In genomic region chr9:124216474-124217176, GRCh38 we compare ENCODE assay signal across 8 cellular contexts. TPM values are rescaled to one million over a fixed set of nuclear protein-coding genes. Genes with fewer than 3 reads are reported as not detected.
DNase-seq lines count a peak whose midpoint lies in the region; TF ChIP-seq lines count a peak whose summit lies in the region.

No MANE protein-coding gene starts in this region.

- no peaks in the 10 kb centered on the region for H3K79me2 ChIP-seq in OCI-LY3 (ENCODE audit: low read length)

- H3K27ac ChIP-seq in OCI-LY3 (ENCODE audit: low read length) (peak overlapping the region; percentile 93), neutrophil (peak overlapping the region; percentile 96), uterus (no peak overlapping the region)

- H3K27me3 ChIP-seq in OCI-LY3 (ENCODE audit: low read depth, low read length) (no peaks in the 10 kb centered on the region), neutrophil (no peaks in the 10 kb centered on the region), uterus (no peaks in the 10 kb centered on the region)

- no peak overlapping the region; the same call in 1 of the 2 replicates for H2AFZ ChIP-seq in OCI-LY3 (ENCODE audit: low read depth, low read length)

- H3K9me3 ChIP-seq in OCI-LY3 (ENCODE audit: insufficient read depth, low read length) (no peaks in the 10 kb centered on the region), neutrophil (no peaks in the 10 kb centered on the region), uterus (no peaks in the 10 kb centered on the region)

- H3K4me1 ChIP-seq in OCI-LY3 (ENCODE audit: low read length) (peaks cover 85% of the 10 kb centered on the region), neutrophil (ENCODE audit: control insufficient read depth in 1 of 2, insufficient read depth in 1 of 2, low read depth in 1 of 2, low read length in 1 of 2) (peaks cover 87 to 88% of the 10 kb centered on the region in 2 experiments), uterus (no peaks in the 10 kb centered on the region)

- H3K36me3 Mint-ChIP-seq in activated naive CD4-positive, alpha-beta T cell treated with anti-CD3 and anti-CD28 coated beads, Interleukin-2, amount 50 U/mL, for 24 hours, result no peaks in the 10 kb centered on the region
- no peaks in the 10 kb centered on the region for H3K36me3 Mint-ChIP-seq in Calu3 (ENCODE audit: insufficient read depth, unreplicated experiment)

- H3K36me3 ChIP-seq in OCI-LY3 (replicated peaks; ENCODE audit: low read depth, low read length) (no peaks in the 10 kb centered on the region), neutrophil (no peaks in the 10 kb centered on the region), uterus (no peaks in the 10 kb centered on the region)

- no peaks in the 10 kb centered on the region for H3K9me3 Mint-ChIP-seq in activated naive CD4-positive, alpha-beta T cell treated with anti-CD3 and anti-CD28 coated beads, Interleukin-2, amount 50 U/mL, for 24 hours
- peaks cover 3% of the 10 kb centered on the region for H3K9me3 Mint-ChIP-seq in Calu3 (ENCODE audit: low read depth, unreplicated experiment)

- CTCF ChIA-PET in Calu3 (lab: Charles Lee), result no interaction called here

- DNase-seq in GM20000 (ENCODE audit: low spot score) (peak; percentile 40), SHP77 (lab: John Stamatoyannopoulos, UW) (no peak), Calu3 (no peak), kidney tubule cell (ENCODE audit: low spot score) (no peak), uterus (no peak)

- H3K4me3 ChIP-seq in OCI-LY3 (ENCODE audit: low read length) (peak overlapping the region; percentile 51), neutrophil (ENCODE audit: low read depth in 1 of 2, low read length in 1 of 2) (peak overlapping the region; percentile 42 to 64), uterus (no peak overlapping the region)

- peak overlapping the region; percentile 81 for H3K4me2 ChIP-seq in OCI-LY3 (ENCODE audit: low read length)

- no peak for TF ChIP-seq CTCF in GM20000 (IDR thresholded peaks at IDR 0.05; ENCODE audit: extremely low read depth, missing control alignments)
- TF ChIP-seq CTCF in OCI-LY3 (IDR thresholded peaks at IDR 0.05; ENCODE audit: low read depth, low read length), result no peak
- TF ChIP-seq CTCF in neutrophil (IDR thresholded peaks at IDR 0.05), result no peak
- TF ChIP-seq CTCF in Calu3 (IDR thresholded peaks at IDR 0.05; ENCODE audit: unreplicated experiment), result no peak
- no peak for TF ChIP-seq CTCF in uterus (IDR thresholded peaks at IDR 0.05)

- peak overlapping the region; percentile 77 for H3K9ac ChIP-seq in OCI-LY3 (ENCODE audit: low read length)

- intact Hi-C loops in Calu3 (cut with micrococcal nuclease; ENCODE audit: unreplicated experiment), result no loop called here
- intact Hi-C loops in uterus (cut with DNase I; ENCODE audit: low total_unique reads), result no loop called here

- BruUV-seq in Calu3 (replicated peaks; lab: Mats Ljungman, UMichigan), result no TSS peak

- H4K20me1 ChIP-seq in OCI-LY3 (ENCODE audit: insufficient read depth, low read length), result no peaks in the 10 kb centered on the region

- H3K27ac Mint-ChIP-seq in activated naive CD4-positive, alpha-beta T cell treated with anti-CD3 and anti-CD28 coated beads, Interleukin-2, amount 50 U/mL, for 24 hours, result no peak overlapping the region
- H3K27ac Mint-ChIP-seq in Calu3 (ENCODE audit: unreplicated experiment), result no peak overlapping the region

- no peaks in the 10 kb centered on the region for H3K27me3 Mint-ChIP-seq in activated naive CD4-positive, alpha-beta T cell treated with anti-CD3 and anti-CD28 coated beads, Interleukin-2, amount 50 U/mL, for 24 hours
- H3K27me3 Mint-ChIP-seq in Calu3 (ENCODE audit: unreplicated experiment), result no peaks in the 10 kb centered on the region

- peaks cover 32% of the 10 kb centered on the region for H3K4me1 Mint-ChIP-seq in activated naive CD4-positive, alpha-beta T cell treated with anti-CD3 and anti-CD28 coated beads, Interleukin-2, amount 50 U/mL, for 24 hours
- H3K4me1 Mint-ChIP-seq in Calu3 (ENCODE audit: low read depth, unreplicated experiment), result peaks cover 25% of the 10 kb centered on the region

- no peak for TF ChIP-seq POLR2A in uterus (IDR thresholded peaks at IDR 0.05)

- H3K4me3 Mint-ChIP-seq in activated naive CD4-positive, alpha-beta T cell treated with anti-CD3 and anti-CD28 coated beads, Interleukin-2, amount 50 U/mL, for 24 hours, result peak overlapping the region; percentile 66
- H3K4me3 Mint-ChIP-seq in Calu3 (ENCODE audit: low read depth, unreplicated experiment), result no peak overlapping the region

RNA-seq across cellular contexts. Expression of gene NEK6, which starts 41.1 kb away (rescaled TPM):
- total RNA-seq in Calu3 (2022), result 42.2 and 43.0 TPM in 2 replicates
- total RNA-seq in uterus, result 10 to 100 TPM in 3 of 4 donors, 1 to 10 TPM in 1; 6.1 to 38.5 (median 34.7) TPM

Comparison
In these comparisons a context has a peak if more than half of its experiments do, and no peak if none do; other contexts are left out.
1. H3K27ac ChIP-seq: peak in OCI-LY3 (single experiment) and neutrophil (single experiment); none in uterus (0 of 2).
2. H3K4me3 ChIP-seq: peak in OCI-LY3 (single experiment) and neutrophil (2 of 2); none in uterus (0 of 2).